Comparison of ENCODE assay signal across 9 cellular contexts in genomic region chr18:28178720-28179119, GRCh38. TPM values are rescaled to one million over a fixed set of nuclear protein-coding genes. Genes with fewer than 3 reads are reported as not detected.
A peak's percentile ranks its signal among the peaks of the same experiment; 100 is the strongest.
DNase-seq lines count a peak whose midpoint lies in the region; ATAC-seq and TF ChIP-seq lines count a peak whose summit lies in the region.
"Had no signal": no experiment of that assay in that cellular context is flagged by ENCODE, and none has a peak within 500 bp of the region (broad histone marks: within the 10 kb centered on the region; RNA-seq: fewer than 3 reads in every experiment).

No MANE protein-coding gene starts in this region.

- H3K9me3 ChIP-seq in left ventricle myocardium inferior (replicated peaks) (no peaks in the 10 kb centered on the region), adipocyte (ENCODE audit: control insufficient read depth, low read length) (no peaks in the 10 kb centered on the region), aorta (ENCODE audit: control insufficient read depth, low read length) (no peaks in the 10 kb centered on the region)
- H3K9me3 ChIP-seq: upper lobe of left lung had no signal

- no peak for DNase-seq in left ventricle myocardium inferior
- no peak for DNase-seq in cardiac septum (ENCODE audit: low spot score)
- peak; percentile 47 for DNase-seq in adipocyte (ENCODE audit: low read depth)
- DNase-seq in kidney epithelial cell (ENCODE audit: low read depth): no peak
- DNase-seq in aorta: no peak
- no peak for DNase-seq in D341Med (ENCODE audit: low spot score)

- H3K4me3 ChIP-seq in left ventricle myocardium inferior: peak overlapping the region; percentile 84
- H3K4me3 ChIP-seq in adipocyte (ENCODE audit: low read length): peak overlapping the region; percentile 84
- H3K4me3 ChIP-seq in kidney epithelial cell (ENCODE audit: low read depth, low read length): peak overlapping the region; percentile 79
- peak overlapping the region; percentile 64 to 81 for H3K4me3 ChIP-seq in aorta (ENCODE audit: low read length in 2 of 2)

- H3K36me3 ChIP-seq in left ventricle myocardium inferior (no peaks in the 10 kb centered on the region), adipocyte (ENCODE audit: control insufficient read depth, insufficient read depth, low read length, severe bottlenecking) (no peaks in the 10 kb centered on the region), kidney epithelial cell (ENCODE audit: control insufficient read depth, insufficient read depth, low read length) (no peaks in the 10 kb centered on the region), aorta (ENCODE audit: control insufficient read depth in 1 of 2, insufficient read depth in 2 of 2, low read length in 1 of 2) (no peaks in the 10 kb centered on the region)
- H3K36me3 ChIP-seq: upper lobe of left lung had no signal

- ATAC-seq in aorta (ENCODE audit: low FRiP score): no peak
- ATAC-seq in HG03354 (IDR thresholded peaks at IDR 0.05; ENCODE audit: poor library complexity, severe bottlenecking, unreplicated experiment): no peak
- ATAC-seq in GM21737 (IDR thresholded peaks at IDR 0.05; ENCODE audit: unreplicated experiment): no peak

- H3K4me1 ChIP-seq in left ventricle myocardium inferior: peaks cover 42% of the 10 kb centered on the region
- peaks cover 21% of the 10 kb centered on the region for H3K4me1 ChIP-seq in adipocyte (ENCODE audit: control insufficient read depth, insufficient read depth, low read length)
- H3K4me1 ChIP-seq in aorta (ENCODE audit: control insufficient read depth in 1 of 2, insufficient read depth in 2 of 2, low read length in 2 of 2): peaks cover 0 to 2% of the 10 kb centered on the region in 2 donors

- peak overlapping the region; percentile 94 for H3K27ac ChIP-seq in left ventricle myocardium inferior (replicated peaks)
- no peak overlapping the region for H3K27ac ChIP-seq in aorta (ENCODE audit: low read depth in 1 of 2, low read length in 2 of 2)
- H3K27ac ChIP-seq: upper lobe of left lung had no signal

- 22 to 28% methylated on average over 6 of the region's 6 CpGs for WGBS in aorta, 2 donors

- TF ChIP-seq CTCF in left ventricle myocardium inferior (IDR thresholded peaks at IDR 0.05; ENCODE audit: borderline replicate concordance): no peak
- TF ChIP-seq CTCF in kidney epithelial cell (IDR thresholded peaks at IDR 0.05; ENCODE audit: insufficient read depth, low read length, poor library complexity, severe bottlenecking): no peak

- H3K27me3 ChIP-seq in left ventricle myocardium inferior (ENCODE audit: low read depth) (peaks cover 50% of the 10 kb centered on the region), adipocyte (replicated peaks; ENCODE audit: control insufficient read depth, insufficient read depth, low read length) (no peaks in the 10 kb centered on the region), kidney epithelial cell (ENCODE audit: control insufficient read depth, insufficient read depth, low read length) (no peaks in the 10 kb centered on the region), aorta (ENCODE audit: control insufficient read depth in 1 of 2, insufficient read depth in 2 of 2, low read length in 1 of 2) (no peaks in the 10 kb centered on the region)

- H3K9ac ChIP-seq in adipocyte (ENCODE audit: low read length): peak overlapping the region; percentile 49

- intact Hi-C loops in left ventricle myocardium inferior (cut with micrococcal nuclease): no loop called here
- intact Hi-C loops in cardiac septum (cut with DNase I): loop anchor here (5.0 to 10.0 kb wide), 3 partner anchors 51 to 314 kb away; no protein-coding TSS in a partner anchor
- intact Hi-C loops in aorta (cut with DNase I): no loop called here

RNA-seq across cellular contexts. Expression of gene CDH2, which starts 1.8 kb away (rescaled TPM):
- 370 TPM for total RNA-seq in left ventricle myocardium inferior
- 367 TPM for total RNA-seq in cardiac septum
- 190 and 196 TPM in 2 replicates for total RNA-seq in kidney epithelial cell
- total RNA-seq in aorta: 10 to 100 TPM in 1 of 2 donors, 1 to 10 TPM in 1; 6.9 to 10.1 TPM
- 10 to 100 TPM; 12.6 to 13.9 TPM for polyA plus RNA-seq in aorta

Comparison
In these comparisons a context has a peak if more than half of its experiments do, and no peak if none do; other contexts are left out.
1. RNA of gene CDH2, which starts 1.8 kb away (total RNA-seq): 370 TPM in left ventricle myocardium inferior (single experiment), 367 TPM in cardiac septum (single experiment) and 190 to 196 TPM in kidney epithelial cell; 6.9 to 10.1 TPM in aorta; every median in the first group is over 10 times any median in the second.
2. Peak in every context shown above with its lines, with median percentiles within 50 percentile points of each other: H3K4me3 ChIP-seq.